In genomic region chr10:122308487-122309141, GRCh38 we compare ENCODE assay signal across 12 cellular contexts. TPM values are rescaled to one million over a fixed set of nuclear protein-coding genes. Genes with fewer than 3 reads are reported as not detected.
DNase-seq lines count a peak whose midpoint lies in the region; ATAC-seq and TF ChIP-seq lines count a peak whose summit lies in the region.
"Had no signal": no experiment of that assay in that cellular context is flagged by ENCODE, and none has a peak within 500 bp of the region (broad histone marks: within the 10 kb centered on the region; RNA-seq: fewer than 3 reads in every experiment).

No MANE protein-coding gene starts in this region.

- H3K9ac ChIP-seq in HUES48 (ENCODE audit: low read depth, low read length) (no peak overlapping the region), stomach smooth muscle (ENCODE audit: low read length in 2 of 2) (peak overlapping the region; percentile 59 to 74)
- H3K9ac ChIP-seq: BLaER1 had no signal

- H3K27ac ChIP-seq in HUES48 (ENCODE audit: low read depth, low read length) (peak overlapping the region; percentile 72), dorsolateral prefrontal cortex (peak overlapping the region in 51 of 59 donors; percentile 18 to 99 (median 75)), lung (ENCODE audit: low read depth in 1 of 2, low read length in 1 of 2) (peak overlapping the region; percentile 3 to 88), stomach smooth muscle (ENCODE audit: low read length) (peak overlapping the region; percentile 94)
- H3K27ac ChIP-seq: BLaER1 had no signal

- H3K9me3 ChIP-seq in HUES48 (ENCODE audit: control insufficient read depth, insufficient read depth, low read length) (no peaks in the 10 kb centered on the region), lung (ENCODE audit: control insufficient read depth in 2 of 2, insufficient read depth in 1 of 2, low read length in 1 of 2) (no peaks in the 10 kb centered on the region), stomach smooth muscle (ENCODE audit: control insufficient read depth in 2 of 2, low read length in 2 of 2) (peaks cover 0 to 4% of the 10 kb centered on the region in 2 donors)
- H3K9me3 ChIP-seq: BLaER1 had no signal

- H3K36me3 ChIP-seq in HUES48 (ENCODE audit: control insufficient read depth, insufficient read depth, low read length): no peaks in the 10 kb centered on the region
- H3K36me3 ChIP-seq in lung (ENCODE audit: control insufficient read depth in 2 of 2, insufficient read depth in 2 of 2, low read length in 2 of 2): no peaks in the 10 kb centered on the region
- no peaks in the 10 kb centered on the region for H3K36me3 ChIP-seq in stomach smooth muscle (ENCODE audit: control insufficient read depth in 2 of 2, insufficient read depth in 2 of 2, low read length in 2 of 2)
- H3K36me3 ChIP-seq: BLaER1 had no signal

- no peak overlapping the region for H3K4me3 ChIP-seq in HUES48 (ENCODE audit: low read depth, low read length)
- H3K4me3 ChIP-seq in dorsolateral prefrontal cortex: no peak overlapping the region
- H3K4me3 ChIP-seq in lung: no peak overlapping the region
- H3K4me3 ChIP-seq in stomach smooth muscle (ENCODE audit: low read length in 2 of 2): peak overlapping the region; percentile 5 to 66
- H3K4me3 ChIP-seq: BLaER1 had no signal

- no peak for DNase-seq in dorsolateral prefrontal cortex
- no peak for DNase-seq in lung (ENCODE audit: low spot score)
- DNase-seq in NCI-H146 (lab: John Stamatoyannopoulos, UW): no peak
- no peak for DNase-seq in NCI-H226
- DNase-seq in NCI-H748 treated with DMSO at 0.1 percent for 48 hours (lab: John Stamatoyannopoulos, UW): no peak
- DNase-seq in NCI-H1436 treated with DMSO at 0.1 percent for 48 hours (lab: John Stamatoyannopoulos, UW): no peak
- DNase-seq: Karpas-422, NCI-H526 had no signal

- intact Hi-C loops in dorsolateral prefrontal cortex (cut with DNase I): no loop called here

- no peak for ATAC-seq in lung (ENCODE audit: insufficient read depth, low FRiP score)

- H3K27me3 ChIP-seq in HUES48 (ENCODE audit: control insufficient read depth, insufficient read depth, low read length) (no peaks in the 10 kb centered on the region), dorsolateral prefrontal cortex (no peaks in the 10 kb centered on the region), lung (ENCODE audit: control insufficient read depth, insufficient read depth) (no peaks in the 10 kb centered on the region), stomach smooth muscle (ENCODE audit: control insufficient read depth in 1 of 2, insufficient read depth in 2 of 2, low read length in 2 of 2) (no peaks in the 10 kb centered on the region)
- H3K27me3 ChIP-seq: BLaER1 had no signal

- 76 to 83% methylated on average over 5 of the region's 5 CpGs for WGBS in lung, 2 donors

- TF ChIP-seq CTCF in dorsolateral prefrontal cortex (IDR thresholded peaks at IDR 0.05 in 54 of 56, conservative IDR thresholded peaks at IDR 0.05 in 2 of 56; ENCODE audit: low read depth in 1 of 56, partially characterized antibody in 56 of 56) (no peak), lung (IDR thresholded peaks at IDR 0.05; ENCODE audit: control extremely low read depth, extremely low read depth) (no peak)

- H3K4me1 ChIP-seq in HUES48 (ENCODE audit: control insufficient read depth, insufficient read depth, low read length) (0 out of 2 replicates have a peak, but pooled peaks cover 6% of the 10 kb centered on the region), lung (ENCODE audit: control insufficient read depth in 2 of 2, insufficient read depth in 2 of 2, low read length in 2 of 2) (peaks cover 7 to 9% of the 10 kb centered on the region in 2 donors), stomach smooth muscle (ENCODE audit: control insufficient read depth, insufficient read depth, low read length) (peaks cover 37% of the 10 kb centered on the region)

RNA-seq across cellular contexts. Expression of gene BTBD16, which starts 37.5 kb away (rescaled TPM):
- 10 to 100 TPM in 1 of 120 experiments, 1 to 10 TPM in 86, under 1 TPM in 19, not detected in 14; 0.33 to 16.6 (median 2.3) TPM for total RNA-seq in dorsolateral prefrontal cortex
- under 1 TPM in 1 of 2 donors, not detected in 1; 0.67 TPM for total RNA-seq in lung
- under 1 TPM; 0.03 to 0.73 TPM for polyA plus RNA-seq in lung
- total RNA-seq: pulmonary artery endothelial cell had no signal

Comparison
In these comparisons a context has a peak if more than half of its experiments do, and no peak if none do; other contexts are left out.
1. H3K4me3 ChIP-seq: peak in stomach smooth muscle (2 of 2); none in HUES48 (single experiment), dorsolateral prefrontal cortex (0 of 59) and lung (single experiment).
2. Peak in every context shown above with its lines, with median percentiles within 50 percentile points of each other: H3K27ac ChIP-seq.